ENCODE assay signal across 23 cellular contexts in the genomic region with DNA sequence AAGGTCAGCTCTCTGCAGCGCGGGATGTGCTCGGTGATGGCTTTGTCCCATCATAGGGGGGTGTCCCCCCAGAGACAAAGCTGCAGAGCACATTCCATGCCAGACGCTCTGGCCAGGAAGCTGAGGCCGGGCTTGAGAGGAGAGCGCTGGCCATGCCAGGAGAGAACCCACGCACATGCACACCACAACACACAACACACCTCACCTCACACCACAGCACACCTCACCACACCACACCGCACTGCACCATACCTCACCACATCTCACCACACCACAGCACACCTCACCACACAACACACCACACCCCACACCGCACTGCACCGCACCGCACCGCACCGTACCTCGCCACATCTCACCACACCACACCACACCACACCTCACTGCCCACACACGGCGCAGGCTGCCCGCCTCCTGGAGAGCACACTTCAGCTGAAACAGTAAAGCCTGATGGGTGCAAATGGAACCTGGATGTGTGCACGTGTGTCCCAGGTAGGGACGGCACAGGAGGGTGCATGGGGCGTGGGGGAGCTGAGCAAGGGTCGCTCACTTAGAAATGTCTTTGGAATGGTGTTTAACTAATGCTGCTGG. TPM values are rescaled to one million over a fixed set of nuclear protein-coding genes. Genes with fewer than 3 reads are reported as not detected.
DNase-seq lines count a peak whose midpoint lies in the region; ATAC-seq, FAIRE-seq and TF ChIP-seq lines count a peak whose summit lies in the region.
"Had no signal": no experiment of that assay in that cellular context is flagged by ENCODE, and none has a peak within 500 bp of the region (broad histone marks: within the 10 kb centered on the region; RNA-seq: fewer than 3 reads in every experiment).

No MANE protein-coding gene starts in this region.

- H4K91ac ChIP-seq in mesenchymal stem cell (ENCODE audit: low read length), result peak overlapping the region; percentile 88

- H4K8ac ChIP-seq in mesenchymal stem cell (ENCODE audit: low read length), result no peak overlapping the region

- H3K79me1 ChIP-seq in mesenchymal stem cell (replicated peaks; ENCODE audit: low read length, poor library complexity, severe bottlenecking), result no peaks in the 10 kb centered on the region

- no peak overlapping the region for H3K4ac ChIP-seq in mesenchymal stem cell (ENCODE audit: low read depth in 1 of 2, low read length in 2 of 2)

- H3K4me1 ChIP-seq in right atrium auricular region (peaks cover 0 to 40% of the 10 kb centered on the region in 2 donors), GM12878 (ENCODE audit: control insufficient read depth, insufficient read depth, low read length) (no peaks in the 10 kb centered on the region), mesenchymal stem cell (ENCODE audit: control insufficient read depth, insufficient read depth, low read depth, low read length) (peaks cover 12% of the 10 kb centered on the region), ascending aorta (peaks cover 3 to 15% of the 10 kb centered on the region in 2 donors)

- no peak for TF ChIP-seq CTCF in right atrium auricular region (IDR thresholded peaks at IDR 0.05)
- no peak for TF ChIP-seq CTCF in GM12878 (IDR thresholded peaks at IDR 0.05 in 2 of 3, conservative IDR thresholded peaks at IDR 0.05 in 1 of 3; ENCODE audit: control insufficient read depth in 2 of 3, extremely low read depth in 1 of 3, insufficient read depth in 1 of 3, low read depth in 3 of 3, low read length in 3 of 3)
- TF ChIP-seq CTCF in ascending aorta (IDR thresholded peaks at IDR 0.05), result no peak

- SMC1A ChIA-PET in GM12878 (lab: Charles Lee; ENCODE audit: uncharacterized antibody, unreplicated experiment), result interaction anchor here (0.6 kb wide), 1 partner anchor 22 kb away, joined by 3 read pairs; no protein-coding TSS in a partner anchor

- BruUV-seq in GM12878 (replicated peaks; lab: Mats Ljungman, UMichigan), result no TSS peak

- POLR2A ChIA-PET in GM12878 (lab: Charles Lee), result no interaction called here

- no peak overlapping the region for H2AK5ac ChIP-seq in mesenchymal stem cell (ENCODE audit: low read length, severe bottlenecking)

- TF ChIP-seq EP300 in GM12878 (IDR thresholded peaks at IDR 0.05; ENCODE audit: borderline replicate concordance in 1 of 2, control insufficient read depth in 1 of 2, low read depth in 2 of 2, low read length in 2 of 2), result no peak

- H3K9me3 ChIP-seq in right atrium auricular region, result no peaks in the 10 kb centered on the region
- no peaks in the 10 kb centered on the region for H3K9me3 ChIP-seq in GM12878 (replicated peaks; ENCODE audit: control insufficient read depth, insufficient read depth, low read length)
- no peaks in the 10 kb centered on the region for H3K9me3 ChIP-seq in mesenchymal stem cell (ENCODE audit: control insufficient read depth, low read length)
- H3K9me3 ChIP-seq in ascending aorta, result no peaks in the 10 kb centered on the region
- H3K9me3 ChIP-seq: SJSA1, upper lobe of left lung had no signal

- no peaks in the 10 kb centered on the region for H3K79me2 ChIP-seq in GM12878 (ENCODE audit: control insufficient read depth, insufficient read depth, low read length)

- no peak for TF ChIP-seq RAD21 in GM12878 (IDR thresholded peaks at IDR 0.05; ENCODE audit: insufficient read depth, low read depth, low read length)

- no peaks in the 10 kb centered on the region for H3K9me3 Mint-ChIP-seq in stimulated activated naive B cell treated with anti-CD40 and anti-IgM and Interleukin-4, amounts not matched to agents 10 μg/mL and 1 μg/mL and 100 μg/mL, for 72 hours
- H3K9me3 Mint-ChIP-seq: activated naive CD4-positive, alpha-beta T cell treated with anti-CD3 and anti-CD28 coated beads for 36 hours; activated T-helper 1 cell treated with anti-CD3 and anti-CD28 coated beads, Interleukin-12 subunit alpha, Interleukin-12 subunit beta, Interleukin-2, Interleukin-4 antibody, amounts not matched to agents 30 ng/mL and 10 ng/mL and 1 ng/mL, durations not matched to agents 14 hours and 24 hours and 36 hours; IgD-negative memory B cell; nephron progenitor cell had no signal

- peaks cover 14 to 15% of the 10 kb centered on the region in 2 donors for H3K36me3 Mint-ChIP-seq in stimulated activated naive B cell treated with anti-CD40 and anti-IgM and Interleukin-4, amounts not matched to agents 10 μg/mL and 1 μg/mL and 100 μg/mL, for 72 hours

- no peak overlapping the region for H3K4me3 Mint-ChIP-seq in stimulated activated naive B cell treated with anti-CD40 and anti-IgM and Interleukin-4, amounts not matched to agents 10 μg/mL and 1 μg/mL and 100 μg/mL, for 72 hours
- H3K4me3 Mint-ChIP-seq: activated naive CD4-positive, alpha-beta T cell treated with anti-CD3 and anti-CD28 coated beads for 36 hours; activated T-helper 1 cell treated with anti-CD3 and anti-CD28 coated beads, Interleukin-12 subunit alpha, Interleukin-12 subunit beta, Interleukin-2, Interleukin-4 antibody, amounts not matched to agents 30 ng/mL and 10 ng/mL and 1 ng/mL, durations not matched to agents 14 hours and 24 hours and 36 hours; IgD-negative memory B cell; nephron progenitor cell had no signal

- H3K36me3 ChIP-seq in right atrium auricular region, result peaks cover 22% of the 10 kb centered on the region
- no peaks in the 10 kb centered on the region for H3K36me3 ChIP-seq in GM12878 (ENCODE audit: control insufficient read depth in 2 of 2, insufficient read depth in 2 of 2, low read length in 1 of 2)
- peaks cover 32 to 57% of the 10 kb centered on the region in 2 experiments for H3K36me3 ChIP-seq in mesenchymal stem cell (ENCODE audit: control insufficient read depth in 1 of 2, insufficient read depth in 2 of 2, low read depth in 1 of 2, low read length in 2 of 2)
- H3K36me3 ChIP-seq in ascending aorta, result peaks cover 14 to 22% of the 10 kb centered on the region in 2 donors

- no peak overlapping the region for H2AFZ ChIP-seq in GM12878 (ENCODE audit: control insufficient read depth, low read depth, low read length)
- no peak overlapping the region for H2AFZ ChIP-seq in mesenchymal stem cell (ENCODE audit: low read depth, low read length)

- H3K27ac Mint-ChIP-seq in stimulated activated naive B cell treated with anti-CD40 and anti-IgM and Interleukin-4, amounts not matched to agents 10 μg/mL and 1 μg/mL and 100 μg/mL, for 72 hours, result peak overlapping the region; percentile 63
- H3K27ac Mint-ChIP-seq: activated naive CD4-positive, alpha-beta T cell treated with anti-CD3 and anti-CD28 coated beads for 36 hours; activated T-helper 1 cell treated with anti-CD3 and anti-CD28 coated beads, Interleukin-12 subunit alpha, Interleukin-12 subunit beta, Interleukin-2, Interleukin-4 antibody, amounts not matched to agents 30 ng/mL and 10 ng/mL and 1 ng/mL, durations not matched to agents 14 hours and 24 hours and 36 hours; nephron progenitor cell had no signal

- no peak overlapping the region for H2BK15ac ChIP-seq in mesenchymal stem cell (ENCODE audit: low read depth, poor library complexity, severe bottlenecking)

- no peak for FAIRE-seq in GM12878 (lab: Jason Lieb, UNC)
- FAIRE-seq: endothelial cell of umbilical vein, keratinocyte had no signal

- H3K4me1 Mint-ChIP-seq in stimulated activated naive B cell treated with anti-CD40 and anti-IgM and Interleukin-4, amounts not matched to agents 10 μg/mL and 1 μg/mL and 100 μg/mL, for 72 hours, result no peaks in the 10 kb centered on the region
- H3K4me1 Mint-ChIP-seq: IgD-negative memory B cell had no signal

- no peaks in the 10 kb centered on the region for H4K20me1 ChIP-seq in GM12878 (ENCODE audit: control insufficient read depth, insufficient read depth)

- H3K23ac ChIP-seq in mesenchymal stem cell (ENCODE audit: low read length in 2 of 2), result no peak overlapping the region

- H3K27me3 Mint-ChIP-seq in stimulated activated naive B cell treated with anti-CD40 and anti-IgM and Interleukin-4, amounts not matched to agents 10 μg/mL and 1 μg/mL and 100 μg/mL, for 72 hours, result no peaks in the 10 kb centered on the region
- H3K27me3 Mint-ChIP-seq: IgD-negative memory B cell had no signal

- no peaks in the 10 kb centered on the region for H3K27me3 ChIP-seq in right atrium auricular region
- H3K27me3 ChIP-seq in GM12878 (replicated peaks in 1 of 2; ENCODE audit: control insufficient read depth in 2 of 2, insufficient read depth in 2 of 2, low read length in 1 of 2), result no peaks in the 10 kb centered on the region
- H3K27me3 ChIP-seq in mesenchymal stem cell (ENCODE audit: control insufficient read depth in 1 of 2, insufficient read depth in 1 of 2, low read length in 2 of 2), result no peaks in the 10 kb centered on the region
- H3K27me3 ChIP-seq in ascending aorta, result no peaks in the 10 kb centered on the region
- H3K27me3 ChIP-seq: SJSA1, upper lobe of left lung had no signal

- no peak overlapping the region for H3K9ac ChIP-seq in GM12878 (ENCODE audit: control insufficient read depth, insufficient read depth, low read length)
- no peak overlapping the region for H3K9ac ChIP-seq in mesenchymal stem cell (ENCODE audit: low read length)

- in situ Hi-C loops in GM12878 (cut with MboI), result no loop called here

- peak overlapping the region in 1 of 2 experiments; percentile 35 for H3K14ac ChIP-seq in mesenchymal stem cell (ENCODE audit: low read length in 2 of 2)

- no peak overlapping the region for H2BK12ac ChIP-seq in mesenchymal stem cell (ENCODE audit: low read length in 2 of 2)

- peak overlapping the region; percentile 9 to 29 for H3K18ac ChIP-seq in mesenchymal stem cell (ENCODE audit: low read depth in 1 of 2, low read length in 2 of 2)

- CTCF ChIA-PET in GM12878 (lab: Yijun Ruan, JAX), result no interaction called here

- DNase-seq in right atrium auricular region (ENCODE audit: low spot score) (no peak), left ventricle myocardium superior (no peak), GM12878 (ENCODE audit: low read depth, low spot score) (no peak), mesenchymal stem cell (no peak), caudate nucleus (lab: John Stamatoyannopoulos, UW) (no peak), DMS53 (lab: John Stamatoyannopoulos, UW) (no peak), ascending aorta (ENCODE audit: low spot score in 2 of 2) (no peak)
- no peak for DNase-seq in stimulated activated naive B cell treated with anti-CD40 and anti-IgM and Interleukin-4, amounts not matched to agents 10 μg/mL and 1 μg/mL and 100 μg/mL, for 72 hours
- DNase-seq: activated CD4-positive, alpha-beta T cell treated with anti-CD3 and anti-CD28 coated beads, Interleukin-2, amount 50 U/mL, for 48 hours; amniotic stem cell; NCI-H1105; NCI-H2029; NCI-H524 treated with DMSO at 0.1 percent for 48 hours; nephron progenitor cell; NK-92 treated with Interleukin-12 subunit alpha and Interleukin-12 subunit beta, amount 100 ng/mL, for 24 hours had no signal

- WGBS in GM12878 (ENCODE audit: insufficient coverage, insufficient replicate concordance, low lambda C conversion rate, missing lambda C conversion rate), result 74% methylated on average over 15 of the region's 21 CpGs
- WGBS in mesenchymal stem cell, result 94% methylated on average over 20 of the region's 21 CpGs

- RAD21 ChIA-PET in GM12878 (lab: Charles Lee; ENCODE audit: unreplicated experiment), result no interaction called here

- H2BK120ac ChIP-seq in mesenchymal stem cell (ENCODE audit: low read depth, low read length), result no peak overlapping the region

- ATAC-seq in left ventricle myocardium superior (no peak), GM12878 (no peak)
- ATAC-seq in stimulated activated naive B cell treated with anti-CD40 and anti-IgM and Interleukin-4, amounts not matched to agents 10 μg/mL and 1 μg/mL and 100 μg/mL, for 72 hours (replicated peaks), result no peak
- ATAC-seq: activated CD4-positive, CD25-positive, alpha-beta regulatory T cell treated with anti-CD3 and anti-CD28 coated beads, Interleukin-2, amount 50 U/mL, for 24 hours had no signal

- no peak for TF ChIP-seq POLR2A in GM12878 (IDR thresholded peaks at IDR 0.05; ENCODE audit: low read depth, low read length)

- intact Hi-C loops in left ventricle myocardium superior (cut with micrococcal nuclease) (no loop called here), GM12878 (cut with micrococcal nuclease; ENCODE audit: unreplicated experiment) (no loop called here), ascending aorta (cut with DNase I) (no loop called here)

- no peak overlapping the region for H2BK5ac ChIP-seq in mesenchymal stem cell (ENCODE audit: low read depth, low read length, poor library complexity, severe bottlenecking)

- no peak overlapping the region for H3K4me3 ChIP-seq in right atrium auricular region
- H3K4me3 ChIP-seq in GM12878, result no peak overlapping the region
- H3K4me3 ChIP-seq in mesenchymal stem cell (ENCODE audit: insufficient read depth in 1 of 2, low read depth in 1 of 2, low read length in 2 of 2), result peak overlapping the region in 1 of 2 experiments; percentile 9
- no peak overlapping the region for H3K4me3 ChIP-seq in ascending aorta
- H3K4me3 ChIP-seq: SJSA1, upper lobe of left lung had no signal

- H3K4me2 ChIP-seq in GM12878 (ENCODE audit: control insufficient read depth, insufficient read depth), result no peak overlapping the region
- no peak overlapping the region for H3K4me2 ChIP-seq in mesenchymal stem cell (ENCODE audit: low read length, poor library complexity, severe bottlenecking)

- H3K27ac ChIP-seq in right atrium auricular region (peak overlapping the region; percentile 82 to 93), GM12878 (ENCODE audit: control insufficient read depth, insufficient read depth) (no peak overlapping the region), mesenchymal stem cell (ENCODE audit: low read length, poor library complexity, severe bottlenecking) (no peak overlapping the region), caudate nucleus (ENCODE audit: low read depth, low read length) (no peak overlapping the region), ascending aorta (peak overlapping the region in 1 of 2 donors; percentile 87)
- H3K27ac ChIP-seq: SJSA1 had no signal

RNA-seq across cellular contexts. Expression of a gene that starts 10.8 kb away (rescaled TPM):
- 100 to 1,000 TPM; 144 to 158 TPM for total RNA-seq in right atrium auricular region
- total RNA-seq in left ventricle myocardium superior, result 167 TPM
- total RNA-seq in GM12878 (2013; cell fraction: nucleolus; rRNA removed), result 1.9 and 2.2 TPM in 2 replicates
- total RNA-seq in GM12878 (2014; rRNA removed), result 1.8 and 3.3 TPM in 2 replicates
- total RNA-seq in GM12878 (2014; rRNA removed; fragmentation: Illumina TruSeq; extraction: Trizol), result 0.54 and 0.78 TPM in 2 replicates
- 3.6 and 4.4 TPM in 2 replicates for total RNA-seq in GM12878 (2021)
- 0.45 TPM for polyA plus RNA-seq in GM12878 (2011; ENCODE audit: low read depth)
- 0.33 and 0.43 TPM in 2 replicates for polyA plus RNA-seq in GM12878 (2011; rRNA removed)
- polyA plus RNA-seq in GM12878 (2011; cell fraction: cytosol; rRNA removed), result 0.58 and 1.0 TPM in 2 replicates
- polyA plus RNA-seq in GM12878 (2011; cell fraction: nucleus; rRNA removed), result 2.4 and 2.8 TPM in 2 replicates
- polyA plus RNA-seq in GM12878 (2012), result 1.4 and 2.2 TPM in 2 replicates
- 0.30 and 0.43 TPM in 2 replicates for polyA plus RNA-seq in GM12878 (2014; fragmentation: Illumina TruSeq; extraction: Trizol)
- polyA plus RNA-seq in GM12878 (2014; fragmentation: Nextera tagmentation; extraction: Ambion mirVana), result under 1 TPM; 0.03 to 0.04 TPM
- 3.2 and 3.4 TPM in 2 replicates for polyA plus RNA-seq in GM12878 (2014; rRNA removed)
- under 1 TPM; 0.44 to 0.74 TPM for polyA plus RNA-seq in GM12878 (2016; fragmentation: Nextera tagmentation; extraction: Ambion mirVana)
- 0.26 and 0.29 TPM in 2 replicates for polyA minus RNA-seq in GM12878 (2011; rRNA and poly(A)+ RNA removed)
- polyA minus RNA-seq in GM12878 (2011; cell fraction: cytosol; rRNA and poly(A)+ RNA removed), result 0.80 and 1.7 TPM in 2 replicates
- polyA minus RNA-seq in GM12878 (2011; cell fraction: nucleus; rRNA and poly(A)+ RNA removed), result 0.36 and 0.86 TPM in 2 replicates
- 10.3 TPM for polyA plus RNA-seq in mesenchymal stem cell (2013, experiment 1 of 2)
- polyA plus RNA-seq in mesenchymal stem cell (2013, experiment 2 of 2), result 10.2 TPM
- 118 TPM for total RNA-seq in ascending aorta

Comparison
In these comparisons a context has a peak if more than half of its experiments do, and no peak if none do; other contexts are left out.
1. H3K27ac ChIP-seq: peak in right atrium auricular region (2 of 2); none in GM12878 (single experiment), mesenchymal stem cell (single experiment) and caudate nucleus (single experiment).
2. RNA of a gene that starts 10.8 kb away (total RNA-seq): 167 TPM in left ventricle myocardium superior (single experiment), 144 to 158 TPM in right atrium auricular region and 118 TPM in ascending aorta (single experiment); 0.54 to 4.4 TPM in GM12878; every median in the first group is over 10 times any median in the second.